ENCODE assay signal across 9 cellular contexts in the genomic region with DNA sequence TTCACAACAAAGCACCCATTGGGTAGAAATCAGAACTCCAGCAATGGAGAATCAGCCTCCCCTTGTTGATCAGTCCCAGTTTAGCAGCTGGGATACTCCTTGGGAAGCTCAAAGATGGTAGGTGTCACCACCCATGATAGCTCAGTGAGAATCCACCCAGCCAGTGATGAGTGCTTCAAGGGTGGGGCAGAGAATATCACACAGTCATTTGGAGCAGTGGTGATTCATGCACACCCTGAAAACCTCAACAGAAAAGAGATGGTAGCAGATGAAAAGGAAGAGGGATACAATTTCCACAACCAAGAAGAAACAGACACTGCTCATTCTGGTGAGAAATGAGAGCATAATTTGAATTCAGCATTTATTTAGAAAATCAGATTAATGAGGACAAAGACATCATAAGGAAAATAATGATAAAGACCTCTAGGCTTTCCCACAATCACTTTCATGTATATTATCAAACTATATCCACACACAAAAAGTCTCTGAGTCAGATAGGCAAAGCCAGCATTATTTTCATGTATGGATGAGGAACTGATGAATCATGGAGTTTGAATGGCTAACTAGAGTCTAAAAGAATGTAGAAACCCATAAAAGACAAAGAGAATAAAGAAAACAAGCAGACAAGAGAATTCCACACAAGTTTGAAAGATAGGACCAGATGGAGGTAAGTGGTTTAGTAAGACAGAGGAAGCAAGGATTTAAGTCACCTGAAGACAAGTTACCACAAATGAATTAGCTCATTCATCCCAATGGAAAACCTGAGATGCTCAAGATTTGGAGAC.
DNase-seq lines count a peak whose midpoint lies in the region; ATAC-seq lines count a peak whose summit lies in the region.
"Had no signal": no experiment of that assay in that cellular context is flagged by ENCODE, and none has a peak within 500 bp of the region (broad histone marks: within the 10 kb centered on the region; RNA-seq: fewer than 3 reads in every experiment).

No MANE protein-coding gene starts in this region.

- no peak overlapping the region for H3K27ac Mint-ChIP-seq in activated T-cell treated with anti-CD3 and anti-CD28 coated beads, Interleukin-2, amount 50 U/mL, for 24 hours
- H3K27ac Mint-ChIP-seq: T-cell had no signal

- H3K4me3 Mint-ChIP-seq in activated T-cell treated with anti-CD3 and anti-CD28 coated beads, Interleukin-2, amount 50 U/mL, for 24 hours = peak overlapping the region; percentile 15
- H3K4me3 Mint-ChIP-seq: T-cell had no signal

- peaks cover 3% of the 10 kb centered on the region for H3K4me1 Mint-ChIP-seq in activated T-cell treated with anti-CD3 and anti-CD28 coated beads, Interleukin-2, amount 50 U/mL, for 24 hours (ENCODE audit: low read depth)
- H3K4me1 Mint-ChIP-seq: T-cell had no signal

- H3K27me3 Mint-ChIP-seq in activated T-cell treated with anti-CD3 and anti-CD28 coated beads, Interleukin-2, amount 50 U/mL, for 24 hours = peaks cover 34% of the 10 kb centered on the region

- H3K36me3 Mint-ChIP-seq in activated T-cell treated with anti-CD3 and anti-CD28 coated beads, Interleukin-2, amount 50 U/mL, for 24 hours (ENCODE audit: low read depth) = no peaks in the 10 kb centered on the region
- H3K36me3 Mint-ChIP-seq: T-cell had no signal

- no peak for DNase-seq in activated T-cell treated with anti-CD3 and anti-CD28 coated beads, Interleukin-2, amount 50 U/mL, for 24 hours
- DNase-seq in myocyte (ENCODE audit: low read depth) (peak; percentile 92), NCI-H524 treated with DMSO at 0.1 percent for 48 hours (lab: John Stamatoyannopoulos, UW) (no peak), anterior cingulate cortex (lab: John Stamatoyannopoulos, UW) (no peak), hepatic stellate cell (ENCODE audit: low spot score) (no peak)
- DNase-seq: T-cell had no signal

- peak; percentile 52 for ATAC-seq in GM18502 (IDR thresholded peaks at IDR 0.05; ENCODE audit: poor library complexity, unreplicated experiment)
- ATAC-seq in HG02852 (IDR thresholded peaks at IDR 0.05; ENCODE audit: unreplicated experiment) = peak; percentile 42
- ATAC-seq in HG02970 (IDR thresholded peaks at IDR 0.05; ENCODE audit: low FRiP score, unreplicated experiment) = no peak
- ATAC-seq: T-cell had no signal

- no peaks in the 10 kb centered on the region for H3K9me3 Mint-ChIP-seq in activated T-cell treated with anti-CD3 and anti-CD28 coated beads, Interleukin-2, amount 50 U/mL, for 24 hours
- H3K9me3 Mint-ChIP-seq: T-cell had no signal
